Comparison of ENCODE assay signal across 17 cellular contexts in genomic region chr12:79674629-79675028, GRCh38. TPM values are rescaled to one million over a fixed set of nuclear protein-coding genes. Genes with fewer than 3 reads are reported as not detected.
DNase-seq lines count a peak whose midpoint lies in the region; ATAC-seq and TF ChIP-seq lines count a peak whose summit lies in the region.
"Had no signal": no experiment of that assay in that cellular context is flagged by ENCODE, and none has a peak within 500 bp of the region (broad histone marks: within the 10 kb centered on the region; RNA-seq: fewer than 3 reads in every experiment).

No MANE protein-coding gene starts in this region.

- peaks cover 8% of the 10 kb centered on the region for H3K9me3 Mint-ChIP-seq in chondrocyte (ENCODE audit: low read depth)
- peaks cover 50% of the 10 kb centered on the region for H3K9me3 Mint-ChIP-seq in nephron progenitor cell
- H3K9me3 Mint-ChIP-seq: IgD-negative memory B cell had no signal

- H3K4me3 Mint-ChIP-seq in chondrocyte (ENCODE audit: unreplicated experiment) (no peak overlapping the region), nephron progenitor cell (peak overlapping the region; percentile 13)
- H3K4me3 Mint-ChIP-seq: brain had no signal

- H3K27ac Mint-ChIP-seq in chondrocyte (ENCODE audit: unreplicated experiment) (peak overlapping the region; percentile 55), nephron progenitor cell (peak overlapping the region; percentile 91)
- H3K27ac Mint-ChIP-seq: brain had no signal

- H3K4me1 Mint-ChIP-seq in chondrocyte (ENCODE audit: low read depth) (peaks cover 61% of the 10 kb centered on the region), nephron progenitor cell (peaks cover 20% of the 10 kb centered on the region)

- H3K27me3 Mint-ChIP-seq in chondrocyte (ENCODE audit: low read depth) (no peaks in the 10 kb centered on the region), nephron progenitor cell (ENCODE audit: low read depth, poor library complexity) (no peaks in the 10 kb centered on the region)
- H3K27me3 Mint-ChIP-seq: brain, IgD-negative memory B cell had no signal

- in situ Hi-C loops in G401 (cut with HindIII; ENCODE audit: low sequenced_read_pairs): no loop called here

- DNase-seq in M059J (ENCODE audit: low read depth) (peak; percentile 80), chondrocyte (ENCODE audit: low spot score) (no peak), nephron progenitor cell (no peak), cortex of kidney (lab: John Stamatoyannopoulos, UW) (no peak), G401 (ENCODE audit: low spot score) (no peak), NK-92 (lab: John Stamatoyannopoulos, UW; ENCODE audit: unreplicated experiment) (no peak)
- DNase-seq: activated CD4-positive, CD25-positive, alpha-beta regulatory T cell treated with anti-CD3 and anti-CD28 coated beads, Interleukin-2, amount 50 U/mL, for 72 hours; activated CD8-positive, alpha-beta memory T cell treated with anti-CD3 and anti-CD28 coated beads, Interleukin-2, amount 50 U/mL, for 48 hours; activated naive CD4-positive, alpha-beta T cell treated with Interleukin-2 at 50 U/mL for 16 hours; NCI-H1092 treated with DMSO at 0.1 percent for 48 hours; NCI-H2107; psoas muscle; SHP77 had no signal

- no peak for TF ChIP-seq CTCF in chondrocyte (IDR thresholded peaks at IDR 0.05)
- no peak for TF ChIP-seq CTCF in nephron progenitor cell (IDR thresholded peaks at IDR 0.05)

- H3K36me3 Mint-ChIP-seq in chondrocyte (ENCODE audit: low read depth) (peaks cover 3% of the 10 kb centered on the region), nephron progenitor cell (ENCODE audit: low read depth) (peaks cover 47% of the 10 kb centered on the region)

- ATAC-seq in GM18520 (IDR thresholded peaks at IDR 0.05; ENCODE audit: unreplicated experiment): peak; percentile 54
- no peak for ATAC-seq in GM21576 (IDR thresholded peaks at IDR 0.05; ENCODE audit: unreplicated experiment)
- ATAC-seq: psoas muscle had no signal

RNA-seq across cellular contexts. Expression of gene PAWR, which starts 16.1 kb away (rescaled TPM):
- 20.7 and 46.3 TPM in 2 replicates for total RNA-seq in M059J (2014; rRNA removed; shearing (Covaris generic))
- total RNA-seq in chondrocyte: 127 to 157 TPM (median 137 TPM) in 3 replicates
- 38.7 and 44.4 TPM in 2 replicates for total RNA-seq in G401 (2014; rRNA removed; shearing (Covaris generic))
